12 cellular contexts compared by ENCODE assay signal in the genomic region with DNA sequence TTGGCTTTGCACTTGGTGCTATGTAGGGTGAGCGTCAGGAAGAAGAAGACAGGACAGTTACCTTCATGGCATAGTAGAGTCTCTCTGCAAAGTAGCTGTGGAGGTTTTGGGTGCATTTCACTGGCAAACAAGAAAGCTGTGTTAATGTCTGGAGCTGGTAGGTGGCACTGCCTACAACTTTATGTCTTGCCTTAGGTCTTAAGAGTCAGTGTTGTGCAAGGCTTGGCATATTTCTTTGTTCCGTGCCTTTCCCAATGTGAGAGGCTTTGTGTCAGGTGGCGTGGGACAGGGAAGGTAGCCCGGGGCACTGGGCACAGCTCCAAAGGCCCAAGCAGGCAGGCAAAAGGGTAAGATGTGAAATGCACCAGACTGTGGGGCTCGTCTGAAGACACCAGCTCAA. TPM values are rescaled to one million over a fixed set of nuclear protein-coding genes. Genes with fewer than 3 reads are reported as not detected.
"Had no signal": no experiment of that assay in that cellular context is flagged by ENCODE, and none has a peak within 500 bp of the region (broad histone marks: within the 10 kb centered on the region; RNA-seq: fewer than 3 reads in every experiment).

No MANE protein-coding gene starts in this region.

RNA-seq across cellular contexts. Expression of a gene that starts 11.8 kb away (rescaled TPM):
- total RNA-seq: activated B cell treated with CpG ODN at 0.5 μM for 24 hours; activated CD4-positive, alpha-beta memory T cell treated with anti-CD3 and anti-CD28 coated beads for 36 hours; activated naive CD4-positive, alpha-beta T cell treated with anti-CD3 and anti-CD28 coated beads for 36 hours; activated naive CD4-positive, alpha-beta T cell treated with anti-CD3 and anti-CD28 coated beads, Interleukin-2, amount 50 U/mL, for 72 hours; activated T-cell treated with anti-CD3 and anti-CD28 coated beads, Interleukin-2, amount 50 U/mL, for 4 hours; activated T-helper 1 cell treated with anti-CD3 and anti-CD28 coated beads, Interleukin-12 subunit alpha, Interleukin-12 subunit beta, Interleukin-2, Interleukin-4 antibody, amounts not matched to agents 30 ng/mL and 10 ng/mL and 1 ng/mL, durations not matched to agents 14 hours and 24 hours and 36 hours; T-cell; T-helper 17 cell had no signal

RNA-seq across cellular contexts. Expression of a gene that starts 19.4 kb away (rescaled TPM):
- total RNA-seq: activated CD4-positive, alpha-beta memory T cell treated with anti-CD3 and anti-CD28 coated beads for 36 hours; activated naive CD4-positive, alpha-beta T cell treated with anti-CD3 and anti-CD28 coated beads for 36 hours; activated naive CD4-positive, alpha-beta T cell treated with anti-CD3 and anti-CD28 coated beads, Interleukin-2, amount 50 U/mL, for 72 hours; activated T-cell treated with anti-CD3 and anti-CD28 coated beads, Interleukin-2, amount 50 U/mL, for 4 hours; activated T-helper 1 cell treated with anti-CD3 and anti-CD28 coated beads, Interleukin-12 subunit alpha, Interleukin-12 subunit beta, Interleukin-2, Interleukin-4 antibody, amounts not matched to agents 30 ng/mL and 10 ng/mL and 1 ng/mL, durations not matched to agents 14 hours and 24 hours and 36 hours; adrenal gland; astrocyte; bronchial epithelial cell; SJSA1; T-cell; T-helper 17 cell had no signal
